In the genomic region with DNA sequence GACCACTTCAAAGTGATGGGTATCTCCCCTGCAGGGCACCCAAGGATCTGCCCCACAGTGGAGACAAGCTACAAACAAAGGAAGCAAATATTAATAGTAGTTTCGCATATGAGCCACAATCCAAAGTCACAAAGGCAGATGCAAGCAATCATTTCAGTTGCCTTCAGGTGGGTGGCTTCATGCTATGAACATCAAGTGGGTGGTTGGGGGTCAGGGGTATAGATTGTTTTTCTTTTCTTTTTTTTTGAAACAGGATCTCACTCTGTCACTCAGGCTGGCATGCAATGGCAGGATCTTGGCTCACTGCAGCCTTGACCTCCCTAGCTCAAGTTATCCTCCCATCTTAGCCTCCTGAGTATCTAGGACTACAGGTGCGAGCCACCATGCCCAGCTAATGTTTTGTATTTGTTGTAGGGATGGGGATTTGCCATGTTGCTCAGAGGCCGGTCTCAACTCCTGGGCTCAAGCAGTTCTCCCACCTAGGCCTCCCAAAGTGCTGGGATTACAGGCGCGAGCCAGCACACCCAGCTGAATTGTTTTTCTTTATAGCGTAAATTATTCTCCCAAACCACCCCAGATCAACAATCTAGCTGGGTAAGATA, we compare ENCODE assay signal across 23 cellular contexts.
"Had no signal": no experiment of that assay in that cellular context is flagged by ENCODE, and none has a peak within 500 bp of the region (broad histone marks: within the 10 kb centered on the region; RNA-seq: fewer than 3 reads in every experiment).

No MANE protein-coding gene starts in this region.

- H3K4me3 ChIP-seq: coronary artery, heart left ventricle, mucosa of descending colon, pancreas, prostate gland, right lobe of liver, spleen, testis, tibial nerve had no signal

- H3K27me3 ChIP-seq: heart left ventricle, pancreas, right lobe of liver, testis, tibial nerve had no signal

- DNase-seq: effector CD4-positive, alpha-beta T cell; endodermal cell; erythroblast; foreskin melanocyte; heart left ventricle; hippocampal formation; kidney glomerular epithelial cell; mammary epithelial cell; mucosa of descending colon; occipital lobe; pancreas; retina; right lobe of liver; spleen; stimulated activated CD4-positive, alpha-beta T cell treated with anti-CD3 and anti-CD28 coated beads, Interleukin-15, amount 100 ng/mL, for 24 hours; stimulated activated CD4-positive, alpha-beta T cell treated with anti-CD3 and anti-CD28 coated beads, Interleukin-1b, Interleukin-23, amount 100 ng/mL, for 48 hours; stimulated activated CD4-positive, alpha-beta T cell treated with anti-CD3 and anti-CD28 coated beads, Interleukin-4, amount 100 ng/mL, for 24 hours; testis had no signal

- H3K27ac ChIP-seq: coronary artery, spleen, testis, tibial nerve had no signal

- H3K36me3 ChIP-seq: heart left ventricle, pancreas, prostate gland, right lobe of liver, spleen, tibial nerve had no signal

- ATAC-seq: heart left ventricle; mucosa of descending colon; natural killer cell treated with Interleukin-12 subunit alpha and Interleukin-12 subunit beta and Interleukin-15 and Interleukin-18, amount 100 ng/mL, for 72 hours; stimulated activated memory B cell treated with anti-CD40 and anti-IgM and Interleukin-4, amounts not matched to agents 10 μg/mL and 1 μg/mL and 100 μg/mL, for 72 hours had no signal

- H3K4me1 ChIP-seq: spleen had no signal

- H3K9me3 ChIP-seq: heart left ventricle, mucosa of descending colon, pancreas, prostate gland, right lobe of liver, spleen, testis, tibial nerve had no signal
